9 cellular contexts compared by ENCODE assay signal in genomic region chr15:57708047-57708446, GRCh38. TPM values are rescaled to one million over a fixed set of nuclear protein-coding genes. Genes with fewer than 3 reads are reported as not detected.
DNase-seq lines count a peak whose midpoint lies in the region; ATAC-seq lines count a peak whose summit lies in the region.
"Had no signal": no experiment of that assay in that cellular context is flagged by ENCODE, and none has a peak within 500 bp of the region (broad histone marks: within the 10 kb centered on the region; RNA-seq: fewer than 3 reads in every experiment).

No MANE protein-coding gene starts in this region.

- no peaks in the 10 kb centered on the region for H3K27me3 ChIP-seq in right cardiac atrium (ENCODE audit: control insufficient read depth, insufficient read depth)
- H3K27me3 ChIP-seq: foreskin keratinocyte had no signal

- peak overlapping the region; percentile 89 for H3K4me3 Mint-ChIP-seq in activated T-helper 2 cell treated with anti-CD3 and anti-CD28 coated beads, Interferon-gamma antibody, Interleukin-2, Interleukin-4, amounts not matched to agents 10 μg/mL and 5 μg/mL and 100 μg/mL, durations not matched to agents 14 hours and 24 hours and 36 hours (ENCODE audit: low read depth)
- peak overlapping the region; percentile 80 to 96 for H3K4me3 Mint-ChIP-seq in stimulated activated naive CD8-positive, alpha-beta T cell treated with anti-CD3 and anti-CD28 coated beads, Interleukin-15, amount 100 ng/mL, for 72 hours

- intact Hi-C loops in activated T-helper 2 cell treated with anti-CD3 and anti-CD28 coated beads, Interferon-gamma antibody, Interleukin-2, Interleukin-4, amounts not matched to agents 10 μg/mL and 5 μg/mL and 100 μg/mL, durations not matched to agents 14 hours and 24 hours and 36 hours (cut with micrococcal nuclease) = no loop called here
- intact Hi-C loops in right cardiac atrium (cut with DNase I) = loop anchor here in 2 of 4 donors (5.0 to 10.0 kb wide), 2 partner anchors 146 to 153 kb away; no protein-coding TSS in a partner anchor

- peak overlapping the region; percentile 81 for H3K4me3 ChIP-seq in right cardiac atrium (ENCODE audit: low read length)

- no peaks in the 10 kb centered on the region for H3K4me1 ChIP-seq in right cardiac atrium (ENCODE audit: control insufficient read depth, insufficient read depth, low read length)

- 31% methylated on average over 4 of the region's 4 CpGs for WGBS in right cardiac atrium

- H3K4me1 Mint-ChIP-seq in activated T-helper 2 cell treated with anti-CD3 and anti-CD28 coated beads, Interferon-gamma antibody, Interleukin-2, Interleukin-4, amounts not matched to agents 10 μg/mL and 5 μg/mL and 100 μg/mL, durations not matched to agents 14 hours and 24 hours and 36 hours (ENCODE audit: low read depth) = peaks cover 53% of the 10 kb centered on the region
- H3K4me1 Mint-ChIP-seq in stimulated activated naive CD8-positive, alpha-beta T cell treated with anti-CD3 and anti-CD28 coated beads, Interleukin-15, amount 100 ng/mL, for 72 hours = peaks cover 84% of the 10 kb centered on the region

- H3K36me3 Mint-ChIP-seq in activated T-helper 2 cell treated with anti-CD3 and anti-CD28 coated beads, Interferon-gamma antibody, Interleukin-2, Interleukin-4, amounts not matched to agents 10 μg/mL and 5 μg/mL and 100 μg/mL, durations not matched to agents 14 hours and 24 hours and 36 hours (ENCODE audit: low read depth) = peaks cover 52% of the 10 kb centered on the region

- DNase-seq in DMS53 (lab: John Stamatoyannopoulos, UW) (peak; percentile 9), DMS53 treated with DMSO at 0.1 percent for 48 hours (lab: John Stamatoyannopoulos, UW; ENCODE audit: unreplicated experiment) (no peak), right cardiac atrium (no peak), NCI-H2107 treated with DMSO at 0.1 percent for 48 hours (lab: John Stamatoyannopoulos, UW; ENCODE audit: unreplicated experiment) (no peak)
- DNase-seq in activated T-helper 2 cell treated with anti-CD3 and anti-CD28 coated beads, Interferon-gamma antibody, Interleukin-2, Interleukin-4, amounts not matched to agents 10 μg/mL and 5 μg/mL and 100 μg/mL, durations not matched to agents 14 hours and 24 hours and 36 hours (ENCODE audit: low spot score) = no peak
- DNase-seq in stimulated activated naive CD8-positive, alpha-beta T cell treated with anti-CD3 and anti-CD28 coated beads, Interleukin-15, amount 100 ng/mL, for 72 hours = no peak
- DNase-seq: foreskin keratinocyte had no signal

- no peak overlapping the region for H3K27ac ChIP-seq in right cardiac atrium (ENCODE audit: low read length)

- H3K9me3 ChIP-seq in right cardiac atrium (ENCODE audit: control insufficient read depth, low read length) = no peaks in the 10 kb centered on the region

- H3K9me3 Mint-ChIP-seq in activated T-helper 2 cell treated with anti-CD3 and anti-CD28 coated beads, Interferon-gamma antibody, Interleukin-2, Interleukin-4, amounts not matched to agents 10 μg/mL and 5 μg/mL and 100 μg/mL, durations not matched to agents 14 hours and 24 hours and 36 hours = no peaks in the 10 kb centered on the region
- H3K9me3 Mint-ChIP-seq in stimulated activated naive CD8-positive, alpha-beta T cell treated with anti-CD3 and anti-CD28 coated beads, Interleukin-15, amount 100 ng/mL, for 72 hours = peaks cover 0 to 4% of the 10 kb centered on the region in 2 donors

- H3K27me3 Mint-ChIP-seq in activated T-helper 2 cell treated with anti-CD3 and anti-CD28 coated beads, Interferon-gamma antibody, Interleukin-2, Interleukin-4, amounts not matched to agents 10 μg/mL and 5 μg/mL and 100 μg/mL, durations not matched to agents 14 hours and 24 hours and 36 hours (ENCODE audit: low read depth) = peaks cover 2% of the 10 kb centered on the region
- H3K27me3 Mint-ChIP-seq in stimulated activated naive CD8-positive, alpha-beta T cell treated with anti-CD3 and anti-CD28 coated beads, Interleukin-15, amount 100 ng/mL, for 72 hours = no peaks in the 10 kb centered on the region

- ATAC-seq in right cardiac atrium (no peak), GM18517 (IDR thresholded peaks at IDR 0.05; ENCODE audit: unreplicated experiment) (no peak), GM21390 (IDR thresholded peaks at IDR 0.05; ENCODE audit: unreplicated experiment) (no peak)
- ATAC-seq in stimulated activated naive CD8-positive, alpha-beta T cell treated with anti-CD3 and anti-CD28 coated beads, Interleukin-15, amount 100 ng/mL, for 72 hours = no peak
- ATAC-seq: foreskin keratinocyte had no signal

- peak overlapping the region; percentile 5 for H3K27ac Mint-ChIP-seq in activated T-helper 2 cell treated with anti-CD3 and anti-CD28 coated beads, Interferon-gamma antibody, Interleukin-2, Interleukin-4, amounts not matched to agents 10 μg/mL and 5 μg/mL and 100 μg/mL, durations not matched to agents 14 hours and 24 hours and 36 hours
- peak overlapping the region; percentile 96 to 99 for H3K27ac Mint-ChIP-seq in stimulated activated naive CD8-positive, alpha-beta T cell treated with anti-CD3 and anti-CD28 coated beads, Interleukin-15, amount 100 ng/mL, for 72 hours

RNA-seq across cellular contexts. Expression of gene POLR2M, which starts 1.5 kb away (rescaled TPM):
- 45.2 and 59.3 TPM in 2 replicates for total RNA-seq in activated T-helper 2 cell treated with anti-CD3 and anti-CD28 coated beads, Interferon-gamma antibody, Interleukin-2, Interleukin-4, amounts not matched to agents 10 μg/mL and 5 μg/mL and 100 μg/mL, durations not matched to agents 14 hours and 24 hours and 36 hours
- total RNA-seq in right cardiac atrium = 10 to 100 TPM; 51.3 to 57.8 (median 56.1) TPM
- 48.2 TPM for polyA plus RNA-seq in right cardiac atrium
